ENCODE assay signal across 30 cellular contexts in genomic region chr7:29639386-29639785, GRCh38.
"Had no signal": no experiment of that assay in that cellular context is flagged by ENCODE, and none has a peak within 500 bp of the region (broad histone marks: within the 10 kb centered on the region; RNA-seq: fewer than 3 reads in every experiment).

No MANE protein-coding gene starts in this region.

- H3K4me3 ChIP-seq: adrenal gland, body of pancreas had no signal

- H3K27me3 ChIP-seq: adrenal gland, body of pancreas had no signal

- DNase-seq: activated B cell treated with CpG ODN at 0.5 μM for 24 hours; activated CD4-positive, alpha-beta memory T cell treated with anti-CD3 and anti-CD28 coated beads for 36 hours; activated CD4-positive, alpha-beta T cell treated with anti-CD3 and anti-CD28 coated beads for 48 hours; activated CD8-positive, alpha-beta memory T cell treated with anti-CD3 and anti-CD28 coated beads, Interleukin-2, amount 10 ng/mL, durations not matched to agents 7 days and 5 days; activated CD8-positive, alpha-beta memory T cell treated with anti-CD3 and anti-CD28 coated beads, Interleukin-2, amount 50 U/mL, for 4 hours; activated CD8-positive, alpha-beta T cell treated with anti-CD3 and anti-CD28 coated beads, Interleukin-2, amount 10 ng/mL, durations not matched to agents 7 days and 5 days; activated effector memory CD4-positive, alpha-beta T cell treated with anti-CD3 and anti-CD28 coated beads, Interleukin-2, amount 50 U/mL, for 16 hours; activated naive CD4-positive, alpha-beta T cell treated with anti-CD3 and anti-CD28 coated beads for 36 hours; activated naive CD8-positive, alpha-beta T cell treated with anti-CD3 and anti-CD28 coated beads for 36 hours; activated naive CD8-positive, alpha-beta T cell treated with anti-CD3 and anti-CD28 coated beads, Interleukin-2, amount 50 U/mL, for 24 hours; activated T-cell treated with anti-CD3 and anti-CD28 coated beads, Interleukin-2, amount 50 U/mL, for 1 hour; activated T-cell treated with anti-CD3 and anti-CD28 coated beads, Interleukin-2, amount 50 U/mL, for 48 hours; adrenal gland; amygdala; aorta; body of pancreas; caudate nucleus; cortex of kidney; dermis blood vessel endothelial cell; effector CD4-positive, alpha-beta T cell; effector memory CD8-positive, alpha-beta T cell; head of caudate nucleus; hippocampal formation; T-helper 9 cell; WERI-Rb-1 had no signal

- H3K36me3 Mint-ChIP-seq: activated CD4-positive, alpha-beta memory T cell treated with anti-CD3 and anti-CD28 coated beads for 36 hours; activated CD8-positive, alpha-beta memory T cell treated with anti-CD3 and anti-CD28 coated beads, Interleukin-2, amount 10 ng/mL, durations not matched to agents 7 days and 5 days; activated naive CD4-positive, alpha-beta T cell treated with anti-CD3 and anti-CD28 coated beads, Interleukin-2, amount 50 U/mL, for 24 hours; activated naive CD8-positive, alpha-beta T cell treated with anti-CD3 and anti-CD28 coated beads for 36 hours had no signal

- H3K27ac Mint-ChIP-seq: activated B cell treated with CpG ODN at 0.5 μM for 24 hours; activated CD4-positive, alpha-beta memory T cell treated with anti-CD3 and anti-CD28 coated beads for 36 hours; activated CD8-positive, alpha-beta memory T cell treated with anti-CD3 and anti-CD28 coated beads, Interleukin-2, amount 10 ng/mL, durations not matched to agents 7 days and 5 days; activated CD8-positive, alpha-beta T cell treated with anti-CD3 and anti-CD28 coated beads, Interleukin-2, amount 10 ng/mL, durations not matched to agents 7 days and 5 days; activated naive CD4-positive, alpha-beta T cell treated with anti-CD3 and anti-CD28 coated beads for 36 hours; activated naive CD4-positive, alpha-beta T cell treated with anti-CD3 and anti-CD28 coated beads, Interleukin-2, amount 50 U/mL, for 24 hours; activated naive CD8-positive, alpha-beta T cell treated with anti-CD3 and anti-CD28 coated beads for 36 hours; activated naive CD8-positive, alpha-beta T cell treated with anti-CD3 and anti-CD28 coated beads, Interleukin-2, amount 50 U/mL, for 24 hours; activated T-helper 1 cell treated with anti-CD3 and anti-CD28 coated beads, Interleukin-12 subunit alpha, Interleukin-12 subunit beta, Interleukin-2, Interleukin-4 antibody, amounts not matched to agents 30 ng/mL and 10 ng/mL and 1 ng/mL, durations not matched to agents 14 hours and 24 hours and 36 hours; activated T-helper 2 cell treated with anti-CD3 and anti-CD28 coated beads, Interferon-gamma antibody, Interleukin-2, Interleukin-4, amounts not matched to agents 10 μg/mL and 5 μg/mL and 100 μg/mL, durations not matched to agents 14 hours and 24 hours and 36 hours; effector memory CD8-positive, alpha-beta T cell had no signal

- H3K4me1 ChIP-seq: adrenal gland, body of pancreas had no signal

- H3K4me3 Mint-ChIP-seq: activated B cell treated with CpG ODN at 0.5 μM for 24 hours; activated CD4-positive, alpha-beta memory T cell treated with anti-CD3 and anti-CD28 coated beads for 36 hours; activated CD8-positive, alpha-beta memory T cell treated with anti-CD3 and anti-CD28 coated beads, Interleukin-2, amount 10 ng/mL, durations not matched to agents 7 days and 5 days; activated CD8-positive, alpha-beta T cell treated with anti-CD3 and anti-CD28 coated beads, Interleukin-2, amount 10 ng/mL, durations not matched to agents 7 days and 5 days; activated naive CD4-positive, alpha-beta T cell treated with anti-CD3 and anti-CD28 coated beads for 36 hours; activated naive CD4-positive, alpha-beta T cell treated with anti-CD3 and anti-CD28 coated beads, Interleukin-2, amount 50 U/mL, for 24 hours; activated naive CD8-positive, alpha-beta T cell treated with anti-CD3 and anti-CD28 coated beads for 36 hours; activated naive CD8-positive, alpha-beta T cell treated with anti-CD3 and anti-CD28 coated beads, Interleukin-2, amount 50 U/mL, for 24 hours; activated T-helper 1 cell treated with anti-CD3 and anti-CD28 coated beads, Interleukin-12 subunit alpha, Interleukin-12 subunit beta, Interleukin-2, Interleukin-4 antibody, amounts not matched to agents 30 ng/mL and 10 ng/mL and 1 ng/mL, durations not matched to agents 14 hours and 24 hours and 36 hours; effector memory CD8-positive, alpha-beta T cell had no signal

- H3K9me3 Mint-ChIP-seq: activated B cell treated with CpG ODN at 0.5 μM for 24 hours; activated CD4-positive, alpha-beta memory T cell treated with anti-CD3 and anti-CD28 coated beads for 36 hours; activated naive CD4-positive, alpha-beta T cell treated with anti-CD3 and anti-CD28 coated beads for 36 hours; activated naive CD4-positive, alpha-beta T cell treated with anti-CD3 and anti-CD28 coated beads, Interleukin-2, amount 50 U/mL, for 24 hours; activated naive CD8-positive, alpha-beta T cell treated with anti-CD3 and anti-CD28 coated beads for 36 hours; activated naive CD8-positive, alpha-beta T cell treated with anti-CD3 and anti-CD28 coated beads, Interleukin-2, amount 50 U/mL, for 24 hours; activated T-helper 1 cell treated with anti-CD3 and anti-CD28 coated beads, Interleukin-12 subunit alpha, Interleukin-12 subunit beta, Interleukin-2, Interleukin-4 antibody, amounts not matched to agents 30 ng/mL and 10 ng/mL and 1 ng/mL, durations not matched to agents 14 hours and 24 hours and 36 hours; activated T-helper 2 cell treated with anti-CD3 and anti-CD28 coated beads, Interferon-gamma antibody, Interleukin-2, Interleukin-4, amounts not matched to agents 10 μg/mL and 5 μg/mL and 100 μg/mL, durations not matched to agents 14 hours and 24 hours and 36 hours; effector memory CD8-positive, alpha-beta T cell had no signal

- H3K4me1 Mint-ChIP-seq: activated B cell treated with CpG ODN at 0.5 μM for 24 hours; activated naive CD4-positive, alpha-beta T cell treated with anti-CD3 and anti-CD28 coated beads, Interleukin-2, amount 50 U/mL, for 24 hours; activated naive CD8-positive, alpha-beta T cell treated with anti-CD3 and anti-CD28 coated beads for 36 hours; activated naive CD8-positive, alpha-beta T cell treated with anti-CD3 and anti-CD28 coated beads, Interleukin-2, amount 50 U/mL, for 24 hours had no signal

- H3K27ac ChIP-seq: adrenal gland, body of pancreas, epithelial cell of prostate, WERI-Rb-1 had no signal

- H3K9me3 ChIP-seq: adrenal gland, body of pancreas had no signal

- ATAC-seq: activated CD4-positive, CD25-positive, alpha-beta regulatory T cell treated with anti-CD3 and anti-CD28 coated beads, Interleukin-2, amount 50 U/mL, for 24 hours; activated CD8-positive, alpha-beta memory T cell treated with anti-CD3 and anti-CD28 coated beads, Interleukin-2, amount 10 ng/mL, durations not matched to agents 7 days and 5 days; activated CD8-positive, alpha-beta T cell treated with anti-CD3 and anti-CD28 coated beads, Interleukin-2, amount 10 ng/mL, durations not matched to agents 7 days and 5 days; activated naive CD8-positive, alpha-beta T cell treated with anti-CD3 and anti-CD28 coated beads, Interleukin-2, amount 50 U/mL, for 24 hours; body of pancreas; effector memory CD8-positive, alpha-beta T cell had no signal

- H3K27me3 Mint-ChIP-seq: activated B cell treated with CpG ODN at 0.5 μM for 24 hours; activated CD4-positive, alpha-beta memory T cell treated with anti-CD3 and anti-CD28 coated beads for 36 hours; activated naive CD4-positive, alpha-beta T cell treated with anti-CD3 and anti-CD28 coated beads, Interleukin-2, amount 50 U/mL, for 24 hours; activated naive CD8-positive, alpha-beta T cell treated with anti-CD3 and anti-CD28 coated beads for 36 hours had no signal

- H3K36me3 ChIP-seq: adrenal gland, WERI-Rb-1 had no signal
